Comparison of ENCODE assay signal across 21 cellular contexts in the genomic region with DNA sequence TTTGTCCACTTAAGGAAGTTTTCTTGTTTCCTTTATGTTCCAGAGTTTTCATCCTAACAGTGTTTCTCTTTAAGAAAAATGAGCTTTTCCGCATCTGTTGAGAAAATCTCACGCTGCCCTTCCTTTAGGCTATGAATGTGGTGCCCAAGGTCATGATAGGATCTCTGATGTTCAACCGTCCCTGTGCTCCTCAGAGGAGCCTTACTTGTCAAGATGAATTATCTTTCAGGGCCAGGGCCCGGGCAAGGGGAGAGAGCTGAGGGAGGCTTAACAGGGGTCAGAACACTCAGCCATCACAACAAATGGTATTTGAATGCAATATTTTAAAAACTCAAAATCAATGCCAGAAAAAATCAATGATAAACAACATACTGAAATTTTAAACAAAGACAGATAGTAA. TPM values are rescaled to one million over a fixed set of nuclear protein-coding genes. Genes with fewer than 3 reads are reported as not detected.
DNase-seq lines count a peak whose midpoint lies in the region; ATAC-seq, FAIRE-seq and TF ChIP-seq lines count a peak whose summit lies in the region.
"Had no signal": no experiment of that assay in that cellular context is flagged by ENCODE, and none has a peak within 500 bp of the region (broad histone marks: within the 10 kb centered on the region; RNA-seq: fewer than 3 reads in every experiment).

No MANE protein-coding gene starts in this region.

- BruUV-seq in K562 (replicated peaks; lab: Mats Ljungman, UMichigan), result no TSS peak

- H3K9me3 ChIP-seq in K562 (replicated peaks; ENCODE audit: control insufficient read depth, insufficient read depth, low read depth, low read length) (no peaks in the 10 kb centered on the region), parathyroid adenoma (ENCODE audit: control insufficient read depth, low read length) (no peaks in the 10 kb centered on the region)
- H3K9me3 ChIP-seq: A549; BLaER1 treated with 17β-estradiol and CSF1 and Interleukin-3, amounts not matched to agents 10 nM and 100 nM; Caco-2 had no signal

- POLR2A ChIA-PET in K562 (lab: Yijun Ruan, JAX), result no interaction called here
- POLR2A ChIA-PET in activated CD8-positive, alpha-beta T cell treated with anti-CD3 and anti-CD28 coated beads, Interleukin-2, amount 10 ng/mL, durations not matched to agents 7 days and 5 days (lab: Charles Lee), result no interaction called here

- ATAC-seq in K562, result peak; percentile 41; the same call in 1 of the 3 replicates
- no peak for ATAC-seq in stimulated activated naive B cell treated with anti-CD40 and anti-IgM and Interleukin-4, amounts not matched to agents 10 μg/mL and 1 μg/mL and 100 μg/mL, for 72 hours (replicated peaks)
- no peak for ATAC-seq in activated CD8-positive, alpha-beta T cell treated with anti-CD3 and anti-CD28 coated beads, Interleukin-2, amount 10 ng/mL, durations not matched to agents 7 days and 5 days
- ATAC-seq: A549; CD8-positive, alpha-beta T cell had no signal

- H3K4me2 ChIP-seq in K562 (ENCODE audit: insufficient read depth, low read length) (no peak overlapping the region), parathyroid adenoma (ENCODE audit: low read length) (no peak overlapping the region)
- H3K4me2 ChIP-seq: A549; BLaER1 treated with 17β-estradiol and CSF1 and Interleukin-3, amounts not matched to agents 10 nM and 100 nM had no signal

- no peak for FAIRE-seq in K562 (lab: Jason Lieb, UNC)
- FAIRE-seq: A549, D721Med, G401.6, GM12891, GM19239 had no signal

- no peaks in the 10 kb centered on the region for H4K20me1 ChIP-seq in K562 (replicated peaks; ENCODE audit: control insufficient read depth, insufficient read depth, low read length)
- H4K20me1 ChIP-seq: BLaER1 treated with 17β-estradiol and CSF1 and Interleukin-3, amounts not matched to agents 10 nM and 100 nM had no signal

- TF ChIP-seq POLR2A in K562 (conservative IDR thresholded peaks at IDR 0.05), result no peak

- no peak; the same call in 1 of the 2 replicates for TF ChIP-seq EP300 in K562 (IDR thresholded peaks at IDR 0.05; ENCODE audit: low read length)

- H2AFZ ChIP-seq in K562 (ENCODE audit: low read depth, low read length) (0 out of 2 replicates have a peak overlapping the region, but pooled peaks have one; percentile 34), parathyroid adenoma (no peak overlapping the region)

- WGBS in K562 (ENCODE audit: insufficient coverage, low coverage, missing lambda C conversion rate), result 5% methylated on average over 4 of the region's 4 CpGs

- DNase-seq in K562 (ENCODE audit: extremely low read depth in 1 of 4, low spot score in 3 of 4), result peak in 1 of 4 experiments; percentile 24
- DNase-seq in stimulated activated naive B cell treated with anti-CD40 and anti-IgM and Interleukin-4, amounts not matched to agents 10 μg/mL and 1 μg/mL and 100 μg/mL, for 72 hours, result no peak
- no peak for DNase-seq in epidermal melanocyte (ENCODE audit: insufficient read length, low spot score)
- no peak for DNase-seq in activated CD8-positive, alpha-beta T cell treated with anti-CD3 and anti-CD28 coated beads, Interleukin-2, amount 10 ng/mL, durations not matched to agents 7 days and 5 days
- DNase-seq: AML-193; Caco-2; Calu3; CD4-positive, alpha-beta T cell; CD8-positive, alpha-beta T cell; DMS79 treated with DMSO at 0.1 percent for 48 hours; GF-D8 had no signal

- H3K9ac ChIP-seq in K562 (ENCODE audit: insufficient read depth in 1 of 2, low read depth in 2 of 2, low read length in 2 of 2) (no peak overlapping the region), parathyroid adenoma (no peak overlapping the region)
- H3K9ac ChIP-seq: BLaER1 treated with 17β-estradiol and CSF1 and Interleukin-3, amounts not matched to agents 10 nM and 100 nM had no signal

- intact Hi-C loops in K562 (cut with micrococcal nuclease), result no loop called here

- no peak for TF ChIP-seq CTCF in K562 (IDR thresholded peaks at IDR 0.05 in 2 of 3, conservative IDR thresholded peaks at IDR 0.05 in 1 of 3; ENCODE audit: insufficient read depth in 2 of 3, low read depth in 1 of 3, low read length in 3 of 3)
- TF ChIP-seq CTCF in parathyroid adenoma (IDR thresholded peaks at IDR 0.05), result no peak

- H3K4me3 ChIP-seq in K562, result no peak overlapping the region
- no peak overlapping the region for H3K4me3 ChIP-seq in parathyroid adenoma (ENCODE audit: low read depth, low read length)
- H3K4me3 ChIP-seq: A549; BLaER1 treated with 17β-estradiol and CSF1 and Interleukin-3, amounts not matched to agents 10 nM and 100 nM had no signal

- H3K79me2 ChIP-seq in K562 (ENCODE audit: control insufficient read depth, insufficient read depth, low read length) (no peaks in the 10 kb centered on the region), parathyroid adenoma (no peaks in the 10 kb centered on the region)

- H3K9me3 Mint-ChIP-seq in stimulated activated naive B cell treated with anti-CD40 and anti-IgM and Interleukin-4, amounts not matched to agents 10 μg/mL and 1 μg/mL and 100 μg/mL, for 72 hours, result no peaks in the 10 kb centered on the region
- no peaks in the 10 kb centered on the region for H3K9me3 Mint-ChIP-seq in activated CD8-positive, alpha-beta T cell treated with anti-CD3 and anti-CD28 coated beads, Interleukin-2, amount 10 ng/mL, durations not matched to agents 7 days and 5 days (ENCODE audit: insufficient read depth)
- H3K9me3 Mint-ChIP-seq: CD4-positive, alpha-beta T cell; CD8-positive, alpha-beta T cell had no signal

- H3K27me3 Mint-ChIP-seq in stimulated activated naive B cell treated with anti-CD40 and anti-IgM and Interleukin-4, amounts not matched to agents 10 μg/mL and 1 μg/mL and 100 μg/mL, for 72 hours, result peaks cover 28 to 35% of the 10 kb centered on the region in 2 donors
- peaks cover 12% of the 10 kb centered on the region for H3K27me3 Mint-ChIP-seq in activated CD8-positive, alpha-beta T cell treated with anti-CD3 and anti-CD28 coated beads, Interleukin-2, amount 10 ng/mL, durations not matched to agents 7 days and 5 days (ENCODE audit: low read depth)

- H3K27ac Mint-ChIP-seq in stimulated activated naive B cell treated with anti-CD40 and anti-IgM and Interleukin-4, amounts not matched to agents 10 μg/mL and 1 μg/mL and 100 μg/mL, for 72 hours, result peak overlapping the region; percentile 82
- H3K27ac Mint-ChIP-seq in activated CD8-positive, alpha-beta T cell treated with anti-CD3 and anti-CD28 coated beads, Interleukin-2, amount 10 ng/mL, durations not matched to agents 7 days and 5 days, result no peak overlapping the region
- H3K27ac Mint-ChIP-seq: B cell; CD4-positive, alpha-beta T cell; CD8-positive, alpha-beta T cell had no signal

- H3K4me1 ChIP-seq in K562 (replicated peaks in 1 of 2; ENCODE audit: control insufficient read depth in 2 of 2, insufficient read depth in 2 of 2, low read length in 2 of 2) (peaks cover 11 to 28% of the 10 kb centered on the region in 2 experiments), parathyroid adenoma (no peaks in the 10 kb centered on the region)
- H3K4me1 ChIP-seq: A549, Caco-2 had no signal

- no peak overlapping the region for H3K4me3 Mint-ChIP-seq in stimulated activated naive B cell treated with anti-CD40 and anti-IgM and Interleukin-4, amounts not matched to agents 10 μg/mL and 1 μg/mL and 100 μg/mL, for 72 hours
- no peak overlapping the region for H3K4me3 Mint-ChIP-seq in activated CD8-positive, alpha-beta T cell treated with anti-CD3 and anti-CD28 coated beads, Interleukin-2, amount 10 ng/mL, durations not matched to agents 7 days and 5 days
- H3K4me3 Mint-ChIP-seq: B cell; CD4-positive, alpha-beta T cell; CD8-positive, alpha-beta T cell had no signal

- no peaks in the 10 kb centered on the region for H3K27me3 ChIP-seq in K562 (ENCODE audit: control insufficient read depth in 2 of 2, insufficient read depth in 2 of 2, low read length in 2 of 2)
- H3K27me3 ChIP-seq in parathyroid adenoma (ENCODE audit: control insufficient read depth, insufficient read depth, low read length), result no peaks in the 10 kb centered on the region
- H3K27me3 ChIP-seq: BLaER1 treated with 17β-estradiol and CSF1 and Interleukin-3, amounts not matched to agents 10 nM and 100 nM had no signal

- no peaks in the 10 kb centered on the region for H3K9me1 ChIP-seq in K562 (ENCODE audit: control insufficient read depth, insufficient read depth, low read length)

- in situ Hi-C loops in K562 (cut with MboI), result no loop called here

- H3K27ac ChIP-seq in K562 (ENCODE audit: extremely low read depth, low read depth, low read length) (no peak overlapping the region), parathyroid adenoma (peak overlapping the region; percentile 36)
- H3K27ac ChIP-seq: 22Rv1; A549; BLaER1 treated with 17β-estradiol and CSF1 and Interleukin-3, amounts not matched to agents 10 nM and 100 nM; C4-2B had no signal

- peaks cover 2 to 4% of the 10 kb centered on the region in 2 donors for H3K4me1 Mint-ChIP-seq in stimulated activated naive B cell treated with anti-CD40 and anti-IgM and Interleukin-4, amounts not matched to agents 10 μg/mL and 1 μg/mL and 100 μg/mL, for 72 hours
- H3K4me1 Mint-ChIP-seq in activated CD8-positive, alpha-beta T cell treated with anti-CD3 and anti-CD28 coated beads, Interleukin-2, amount 10 ng/mL, durations not matched to agents 7 days and 5 days (ENCODE audit: low read depth), result peaks cover 6% of the 10 kb centered on the region

- TF ChIP-seq RAD21 in K562 (CRISPR knock-in tag; conservative IDR thresholded peaks at IDR 0.05 in 1 of 2, IDR thresholded peaks at IDR 0.05 in 1 of 2), result no peak

- H3K36me3 ChIP-seq in K562 (ENCODE audit: control insufficient read depth, insufficient read depth, low read length) (no peaks in the 10 kb centered on the region), parathyroid adenoma (ENCODE audit: control insufficient read depth, insufficient read depth, low read length) (no peaks in the 10 kb centered on the region)
- H3K36me3 ChIP-seq: BLaER1 treated with 17β-estradiol and CSF1 and Interleukin-3, amounts not matched to agents 10 nM and 100 nM had no signal

- no peaks in the 10 kb centered on the region for H3K36me3 Mint-ChIP-seq in stimulated activated naive B cell treated with anti-CD40 and anti-IgM and Interleukin-4, amounts not matched to agents 10 μg/mL and 1 μg/mL and 100 μg/mL, for 72 hours
- H3K36me3 Mint-ChIP-seq in activated CD8-positive, alpha-beta T cell treated with anti-CD3 and anti-CD28 coated beads, Interleukin-2, amount 10 ng/mL, durations not matched to agents 7 days and 5 days (ENCODE audit: low read depth), result no peaks in the 10 kb centered on the region
- H3K36me3 Mint-ChIP-seq: CD8-positive, alpha-beta T cell had no signal

- CTCF ChIA-PET in K562 (lab: Yijun Ruan, JAX; ENCODE audit: low intra/inter-chr PET ratio), result no interaction called here
- CTCF ChIA-PET in activated CD8-positive, alpha-beta T cell treated with anti-CD3 and anti-CD28 coated beads, Interleukin-2, amount 10 ng/mL, durations not matched to agents 7 days and 5 days (lab: Charles Lee), result no interaction called here

RNA-seq across cellular contexts. Expression of gene NELFA, which starts 6.2 kb away (rescaled TPM):
- 38.8 and 78.3 TPM in 2 replicates for total RNA-seq in K562 (2011; cell fraction: chromatin; rRNA removed; ENCODE audit: low replicate concordance)
- total RNA-seq in K562 (2011; cell fraction: nucleolus; rRNA removed), result 62.0 and 74.4 TPM in 2 replicates
- 44.5 and 47.7 TPM in 2 replicates for total RNA-seq in K562 (2011; cell fraction: nucleoplasm; rRNA removed)
- total RNA-seq in K562 (2014; rRNA removed) (29.1 and 33.3 TPM in 2 replicates), K562 (2014; rRNA removed; fragmentation: Illumina TruSeq; extraction: Trizol) (10.6 and 12.0 TPM in 2 replicates), K562 (2015; rRNA removed; fragmentation: Illumina TruSeq; extraction: Trizol) (16.4 and 18.9 TPM in 2 replicates), K562 (2021) (59.6 and 63.0 TPM in 2 replicates)
- polyA plus RNA-seq in K562 (2011; rRNA removed) (12.9 and 28.3 TPM in 2 replicates), K562 (2014; fragmentation: Illumina TruSeq; extraction: Trizol) (14.8 and 32.1 TPM in 2 replicates), K562 (2014; fragmentation: Nextera tagmentation; extraction: Ambion mirVana) (1 to 10 TPM in 1 of 2 experiments, under 1 TPM in 1; 0.76 to 1.4 TPM), K562 (2014; rRNA removed) (33.6 and 36.5 TPM in 2 replicates)
- 19.0 and 31.9 TPM in 2 replicates for polyA plus RNA-seq in K562 (2011; cell fraction: cytosol; rRNA removed)
- 59.7 and 83.0 TPM in 2 replicates for polyA plus RNA-seq in K562 (2011; cell fraction: nucleus; rRNA removed)
- polyA plus RNA-seq in K562 (2012), result 44.5 and 46.5 TPM in 2 replicates
- polyA minus RNA-seq in K562 (2011; rRNA and poly(A)+ RNA removed), result 7.8 and 9.9 TPM in 2 replicates
- polyA minus RNA-seq in K562 (2011; cell fraction: cytosol; rRNA and poly(A)+ RNA removed), result 26.9 and 38.7 TPM in 2 replicates
- 48.3 and 117 TPM in 2 replicates for polyA minus RNA-seq in K562 (2011; cell fraction: nucleus; rRNA and poly(A)+ RNA removed)
- total RNA-seq in activated CD8-positive, alpha-beta T cell treated with anti-CD3 and anti-CD28 coated beads, Interleukin-2, amount 10 ng/mL, durations not matched to agents 7 days and 5 days, result 10 to 100 TPM; 32.2 to 35.6 TPM

RNA-seq across cellular contexts. Expression of gene NAT8L, which starts 44.1 kb away (rescaled TPM):
- total RNA-seq in K562 (2011; cell fraction: chromatin; rRNA removed; ENCODE audit: low replicate concordance), result 10.2 and 23.1 TPM in 2 replicates
- 12.9 and 15.8 TPM in 2 replicates for total RNA-seq in K562 (2011; cell fraction: nucleolus; rRNA removed)
- 10.6 and 15.3 TPM in 2 replicates for total RNA-seq in K562 (2011; cell fraction: nucleoplasm; rRNA removed)
- total RNA-seq in K562 (2014; rRNA removed), result 3.8 and 5.3 TPM in 2 replicates
- 0.62 and 0.67 TPM in 2 replicates for total RNA-seq in K562 (2014; rRNA removed; fragmentation: Illumina TruSeq; extraction: Trizol)
- total RNA-seq in K562 (2015; rRNA removed; fragmentation: Illumina TruSeq; extraction: Trizol), result 1.5 and 1.7 TPM in 2 replicates
- 9.5 and 11.0 TPM in 2 replicates for total RNA-seq in K562 (2021)
- polyA plus RNA-seq in K562 (2011; rRNA removed), result 3.9 and 4.9 TPM in 2 replicates
- polyA plus RNA-seq in K562 (2011; cell fraction: cytosol; rRNA removed), result 7.9 and 9.1 TPM in 2 replicates
- polyA plus RNA-seq in K562 (2011; cell fraction: nucleus; rRNA removed), result 19.1 and 19.2 TPM in 2 replicates
- polyA plus RNA-seq in K562 (2012), result 4.7 and 7.3 TPM in 2 replicates
- polyA plus RNA-seq in K562 (2014; fragmentation: Illumina TruSeq; extraction: Trizol), result 1.5 and 3.1 TPM in 2 replicates
- under 1 TPM; 0.06 to 0.07 TPM for polyA plus RNA-seq in K562 (2014; fragmentation: Nextera tagmentation; extraction: Ambion mirVana)
- 2.9 and 3.7 TPM in 2 replicates for polyA plus RNA-seq in K562 (2014; rRNA removed)
- polyA minus RNA-seq in K562 (2011; rRNA and poly(A)+ RNA removed), result 39.8 and 58.5 TPM in 2 replicates
- 7.1 and 7.3 TPM in 2 replicates for polyA minus RNA-seq in K562 (2011; cell fraction: cytosol; rRNA and poly(A)+ RNA removed)
- 4.3 TPM in 2 replicates for polyA minus RNA-seq in K562 (2011; cell fraction: nucleus; rRNA and poly(A)+ RNA removed)
- under 1 TPM in 1 of 2 experiments, not detected in 1; 0.05 TPM for total RNA-seq in activated CD8-positive, alpha-beta T cell treated with anti-CD3 and anti-CD28 coated beads, Interleukin-2, amount 10 ng/mL, durations not matched to agents 7 days and 5 days
- total RNA-seq: CD4-positive, alpha-beta T cell had no signal
